ENCODE assay signal across 9 cellular contexts in the genomic region with DNA sequence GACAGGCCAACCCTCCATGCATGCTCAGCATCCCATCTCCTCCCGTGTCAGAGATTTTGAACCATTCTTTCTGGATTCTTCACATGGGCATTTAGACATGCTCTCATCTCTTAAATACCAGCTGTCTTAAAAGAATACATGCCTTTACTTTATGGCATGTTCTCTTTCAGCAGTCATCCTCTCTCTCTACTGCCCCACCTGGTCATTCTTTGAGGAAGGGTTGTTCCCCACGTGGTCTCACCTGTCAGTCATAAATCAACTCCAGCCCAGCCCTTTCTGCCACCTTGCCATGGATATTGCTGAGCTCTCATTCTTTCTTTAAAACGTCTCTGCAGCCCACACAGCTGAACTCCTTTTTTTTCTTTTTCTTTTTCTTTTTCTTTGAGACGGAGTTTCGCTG.
DNase-seq lines count a peak whose midpoint lies in the region; ATAC-seq, FAIRE-seq and TF ChIP-seq lines count a peak whose summit lies in the region.
"Had no signal": no experiment of that assay in that cellular context is flagged by ENCODE, and none has a peak within 500 bp of the region (broad histone marks: within the 10 kb centered on the region; RNA-seq: fewer than 3 reads in every experiment).

No MANE protein-coding gene starts in this region.

- peak; percentile 30 for TF ChIP-seq CTCF in chondrocyte (IDR thresholded peaks at IDR 0.05)
- TF ChIP-seq CTCF in D721Med (IDR thresholded peaks at IDR 0.05; ENCODE audit: insufficient read depth, missing control alignments), result no peak

- DNase-seq in activated T-cell treated with anti-CD3 and anti-CD28 coated beads, Interleukin-2, amount 50 U/mL, for 72 hours, result peak; percentile 22 to 23
- no peak for DNase-seq in activated T-cell treated with anti-CD3 and anti-CD28 coated beads, Interleukin-2, amount 50 U/mL, for 24 hours
- DNase-seq in chondrocyte (ENCODE audit: low spot score), result no peak
- peak in 1 of 2 donors; percentile 37 for DNase-seq in stimulated activated naive CD8-positive, alpha-beta T cell treated with anti-CD3 and anti-CD28 coated beads, Interleukin-15, amount 100 ng/mL, for 72 hours
- DNase-seq in activated CD8-positive, alpha-beta memory T cell treated with anti-CD3 and anti-CD28 coated beads, Interleukin-2, amount 50 U/mL, for 48 hours, result no peak
- DNase-seq in activated gamma-delta T cell (lab: John Stamatoyannopoulos, UW), result no peak
- DNase-seq in D721Med (ENCODE audit: insufficient read length, low spot score), result no peak

- no peaks in the 10 kb centered on the region for H3K36me3 Mint-ChIP-seq in activated T-cell treated with anti-CD3 and anti-CD28 coated beads, Interleukin-2, amount 50 U/mL, for 72 hours (ENCODE audit: insufficient read depth in 2 of 2)
- peaks cover 5% of the 10 kb centered on the region for H3K36me3 Mint-ChIP-seq in activated T-cell treated with anti-CD3 and anti-CD28 coated beads, Interleukin-2, amount 50 U/mL, for 24 hours (ENCODE audit: low read depth)
- H3K36me3 Mint-ChIP-seq in chondrocyte (ENCODE audit: low read depth), result peaks cover 15% of the 10 kb centered on the region

- ATAC-seq in activated T-cell treated with anti-CD3 and anti-CD28 coated beads, Interleukin-2, amount 50 U/mL, for 72 hours (replicated peaks in 1 of 2), result peak; percentile 61 to 64
- peak; percentile 67 for ATAC-seq in HG03354 (IDR thresholded peaks at IDR 0.05; ENCODE audit: poor library complexity, severe bottlenecking, unreplicated experiment)
- peak; percentile 59 for ATAC-seq in stimulated activated naive CD8-positive, alpha-beta T cell treated with anti-CD3 and anti-CD28 coated beads, Interleukin-15, amount 100 ng/mL, for 72 hours

- FAIRE-seq in D721Med (lab: Jason Lieb, UNC), result no peak

- H3K27ac Mint-ChIP-seq in activated T-cell treated with anti-CD3 and anti-CD28 coated beads, Interleukin-2, amount 50 U/mL, for 72 hours, result no peak overlapping the region
- H3K27ac Mint-ChIP-seq in activated T-cell treated with anti-CD3 and anti-CD28 coated beads, Interleukin-2, amount 50 U/mL, for 24 hours, result no peak overlapping the region
- peak overlapping the region; percentile 81 for H3K27ac Mint-ChIP-seq in chondrocyte (ENCODE audit: unreplicated experiment)
- H3K27ac Mint-ChIP-seq in stimulated activated naive CD8-positive, alpha-beta T cell treated with anti-CD3 and anti-CD28 coated beads, Interleukin-15, amount 100 ng/mL, for 72 hours, result no peak overlapping the region
- H3K27ac Mint-ChIP-seq: CD8-positive, alpha-beta memory T cell had no signal

- H3K4me3 Mint-ChIP-seq in activated T-cell treated with anti-CD3 and anti-CD28 coated beads, Interleukin-2, amount 50 U/mL, for 72 hours, result no peak overlapping the region
- H3K4me3 Mint-ChIP-seq in activated T-cell treated with anti-CD3 and anti-CD28 coated beads, Interleukin-2, amount 50 U/mL, for 24 hours, result no peak overlapping the region
- no peak overlapping the region for H3K4me3 Mint-ChIP-seq in chondrocyte (ENCODE audit: unreplicated experiment)
- no peak overlapping the region for H3K4me3 Mint-ChIP-seq in stimulated activated naive CD8-positive, alpha-beta T cell treated with anti-CD3 and anti-CD28 coated beads, Interleukin-15, amount 100 ng/mL, for 72 hours
- H3K4me3 Mint-ChIP-seq: CD8-positive, alpha-beta memory T cell had no signal

- H3K27me3 Mint-ChIP-seq in activated T-cell treated with anti-CD3 and anti-CD28 coated beads, Interleukin-2, amount 50 U/mL, for 72 hours (ENCODE audit: low read depth), result peaks cover 6% of the 10 kb centered on the region
- H3K27me3 Mint-ChIP-seq in activated T-cell treated with anti-CD3 and anti-CD28 coated beads, Interleukin-2, amount 50 U/mL, for 24 hours, result no peaks in the 10 kb centered on the region
- H3K27me3 Mint-ChIP-seq in chondrocyte (ENCODE audit: low read depth), result no peaks in the 10 kb centered on the region
- H3K27me3 Mint-ChIP-seq in stimulated activated naive CD8-positive, alpha-beta T cell treated with anti-CD3 and anti-CD28 coated beads, Interleukin-15, amount 100 ng/mL, for 72 hours, result no peaks in the 10 kb centered on the region
- H3K27me3 Mint-ChIP-seq: CD8-positive, alpha-beta memory T cell had no signal

- H3K4me1 Mint-ChIP-seq in activated T-cell treated with anti-CD3 and anti-CD28 coated beads, Interleukin-2, amount 50 U/mL, for 72 hours (ENCODE audit: low read depth), result no peaks in the 10 kb centered on the region
- H3K4me1 Mint-ChIP-seq in activated T-cell treated with anti-CD3 and anti-CD28 coated beads, Interleukin-2, amount 50 U/mL, for 24 hours (ENCODE audit: low read depth), result peaks cover 1% of the 10 kb centered on the region
- H3K4me1 Mint-ChIP-seq in chondrocyte (ENCODE audit: low read depth), result peaks cover 50% of the 10 kb centered on the region
- peaks cover 9% of the 10 kb centered on the region for H3K4me1 Mint-ChIP-seq in stimulated activated naive CD8-positive, alpha-beta T cell treated with anti-CD3 and anti-CD28 coated beads, Interleukin-15, amount 100 ng/mL, for 72 hours
- H3K4me1 Mint-ChIP-seq: CD8-positive, alpha-beta memory T cell had no signal

- no peaks in the 10 kb centered on the region for H3K9me3 Mint-ChIP-seq in activated T-cell treated with anti-CD3 and anti-CD28 coated beads, Interleukin-2, amount 50 U/mL, for 72 hours
- no peaks in the 10 kb centered on the region for H3K9me3 Mint-ChIP-seq in activated T-cell treated with anti-CD3 and anti-CD28 coated beads, Interleukin-2, amount 50 U/mL, for 24 hours
- H3K9me3 Mint-ChIP-seq in chondrocyte (ENCODE audit: low read depth), result no peaks in the 10 kb centered on the region
- no peaks in the 10 kb centered on the region for H3K9me3 Mint-ChIP-seq in stimulated activated naive CD8-positive, alpha-beta T cell treated with anti-CD3 and anti-CD28 coated beads, Interleukin-15, amount 100 ng/mL, for 72 hours
- H3K9me3 Mint-ChIP-seq: CD8-positive, alpha-beta memory T cell had no signal

Comparison
In these comparisons a context has a peak if more than half of its experiments do, and no peak if none do; other contexts are left out.
1. DNase-seq: peak in activated T-cell treated with anti-CD3 and anti-CD28 coated beads, Interleukin-2, amount 50 U/mL, for 72 hours (2 of 2); none in activated T-cell treated with anti-CD3 and anti-CD28 coated beads, Interleukin-2, amount 50 U/mL, for 24 hours (single experiment), chondrocyte (single experiment), activated CD8-positive, alpha-beta memory T cell treated with anti-CD3 and anti-CD28 coated beads, Interleukin-2, amount 50 U/mL, for 48 hours (single experiment), activated gamma-delta T cell (single experiment) and D721Med (single experiment).
2. Peak in every context shown above with its lines, with median percentiles within 50 percentile points of each other: ATAC-seq.